In genomic region chr3:33901862-33902563, GRCh38 we compare ENCODE assay signal across 30 cellular contexts.
"Had no signal": no experiment of that assay in that cellular context is flagged by ENCODE, and none has a peak within 500 bp of the region (broad histone marks: within the 10 kb centered on the region; RNA-seq: fewer than 3 reads in every experiment).

No MANE protein-coding gene starts in this region.

- H3K4me1 ChIP-seq: breast epithelium, colonic mucosa, esophagus muscularis mucosa, sigmoid colon, stomach, thyroid gland, upper lobe of right lung had no signal

- H3K36me3 ChIP-seq: breast epithelium, colonic mucosa, esophagus muscularis mucosa, ovary, sigmoid colon, stomach, thyroid gland, upper lobe of right lung had no signal

- H3K9me3 Mint-ChIP-seq: activated naive CD4-positive, alpha-beta T cell treated with anti-CD3 and anti-CD28 coated beads, Interleukin-2, amount 50 U/mL, for 72 hours; activated T-cell treated with anti-CD3 and anti-CD28 coated beads, Interleukin-2, amount 50 U/mL, for 72 hours; central memory CD8-positive, alpha-beta T cell; stimulated activated memory B cell treated with anti-CD40 and anti-IgM and Interleukin-4, amounts not matched to agents 10 μg/mL and 1 μg/mL and 100 μg/mL, for 72 hours; T-helper 2 cell treated with Interferon-gamma antibody and Interleukin-4, amounts not matched to agents 5 μg/mL and 100 μg/mL, for 36 hours had no signal

- H3K27me3 Mint-ChIP-seq: central memory CD8-positive, alpha-beta T cell; naive thymus-derived CD4-positive, alpha-beta T cell; progenitor cell of endocrine pancreas had no signal

- ATAC-seq: activated naive CD4-positive, alpha-beta T cell treated with anti-CD3 and anti-CD28 coated beads, Interleukin-2, amount 50 U/mL, for 72 hours; activated T-cell treated with anti-CD3 and anti-CD28 coated beads, Interleukin-2, amount 50 U/mL, for 72 hours; left ventricle myocardium superior; naive thymus-derived CD4-positive, alpha-beta T cell; stimulated activated memory B cell treated with anti-CD40 and anti-IgM and Interleukin-4, amounts not matched to agents 10 μg/mL and 1 μg/mL and 100 μg/mL, for 72 hours; upper lobe of right lung had no signal

- H3K4me3 Mint-ChIP-seq: activated T-cell treated with anti-CD3 and anti-CD28 coated beads, Interleukin-2, amount 50 U/mL, for 72 hours; central memory CD8-positive, alpha-beta T cell; naive thymus-derived CD4-positive, alpha-beta T cell; stimulated activated memory B cell treated with anti-CD40 and anti-IgM and Interleukin-4, amounts not matched to agents 10 μg/mL and 1 μg/mL and 100 μg/mL, for 72 hours; T-helper 2 cell treated with Interferon-gamma antibody and Interleukin-4, amounts not matched to agents 5 μg/mL and 100 μg/mL, for 36 hours had no signal

- H3K9me3 ChIP-seq: breast epithelium, colonic mucosa, esophagus muscularis mucosa, ovary, sigmoid colon, stomach, thyroid gland, upper lobe of right lung had no signal

- FAIRE-seq: small intestine, TTC549 had no signal

- DNase-seq: activated CD4-positive, alpha-beta T cell treated with anti-CD3 and anti-CD28 coated beads for 4 hours; activated CD4-positive, alpha-beta T cell treated with anti-CD3 and anti-CD28 coated beads, Interleukin-2, amount 50 U/mL, for 4 hours; activated naive CD4-positive, alpha-beta T cell; activated T-cell treated with anti-CD3 and anti-CD28 coated beads for 4 hours; activated T-cell treated with anti-CD3 and anti-CD28 coated beads, Interleukin-2, amount 50 U/mL, for 72 hours; colonic mucosa; effector memory CD4-positive, alpha-beta T cell; foreskin melanocyte; islet precursor cell; left cardiac atrium; left ventricle myocardium superior; midbrain; naive thymus-derived CD4-positive, alpha-beta T cell; ovary; sigmoid colon; small intestine; stimulated activated CD4-positive, alpha-beta T cell treated with anti-CD3 and anti-CD28 coated beads, Interleukin-4, amount 100 ng/mL, for 24 hours; stomach; T-helper 1 cell; thyroid gland; upper lobe of right lung had no signal

- H3K27me3 ChIP-seq: breast epithelium, colonic mucosa, esophagus muscularis mucosa, ovary, sigmoid colon, stomach, thyroid gland, upper lobe of right lung had no signal

- H3K27ac Mint-ChIP-seq: activated naive CD4-positive, alpha-beta T cell treated with anti-CD3 and anti-CD28 coated beads, Interleukin-2, amount 50 U/mL, for 72 hours; activated T-cell treated with anti-CD3 and anti-CD28 coated beads, Interleukin-2, amount 50 U/mL, for 72 hours; naive thymus-derived CD4-positive, alpha-beta T cell; progenitor cell of endocrine pancreas; stimulated activated memory B cell treated with anti-CD40 and anti-IgM and Interleukin-4, amounts not matched to agents 10 μg/mL and 1 μg/mL and 100 μg/mL, for 72 hours; T-helper 2 cell treated with Interferon-gamma antibody and Interleukin-4, amounts not matched to agents 5 μg/mL and 100 μg/mL, for 36 hours had no signal

- H3K27ac ChIP-seq: breast epithelium, colonic mucosa, esophagus muscularis mucosa, ovary, sigmoid colon, stomach, thyroid gland, upper lobe of right lung, VCaP had no signal

- H3K36me3 Mint-ChIP-seq: activated naive CD4-positive, alpha-beta T cell treated with anti-CD3 and anti-CD28 coated beads, Interleukin-2, amount 50 U/mL, for 72 hours; naive thymus-derived CD4-positive, alpha-beta T cell; stimulated activated memory B cell treated with anti-CD40 and anti-IgM and Interleukin-4, amounts not matched to agents 10 μg/mL and 1 μg/mL and 100 μg/mL, for 72 hours had no signal

- H3K4me1 Mint-ChIP-seq: central memory CD8-positive, alpha-beta T cell; naive thymus-derived CD4-positive, alpha-beta T cell; stimulated activated memory B cell treated with anti-CD40 and anti-IgM and Interleukin-4, amounts not matched to agents 10 μg/mL and 1 μg/mL and 100 μg/mL, for 72 hours had no signal

- H3K4me3 ChIP-seq: breast epithelium, colonic mucosa, esophagus muscularis mucosa, ovary, sigmoid colon, stomach, thyroid gland, upper lobe of right lung had no signal
